In genomic region chr9:38394419-38394818, GRCh38 we compare ENCODE assay signal across 22 cellular contexts. TPM values are rescaled to one million over a fixed set of nuclear protein-coding genes. Genes with fewer than 3 reads are reported as not detected.
DNase-seq lines count a peak whose midpoint lies in the region; ATAC-seq and TF ChIP-seq lines count a peak whose summit lies in the region.
"Had no signal": no experiment of that assay in that cellular context is flagged by ENCODE, and none has a peak within 500 bp of the region (broad histone marks: within the 10 kb centered on the region; RNA-seq: fewer than 3 reads in every experiment).

No MANE protein-coding gene starts in this region.

- no peak for ATAC-seq in natural killer cell
- no peak for ATAC-seq in natural killer cell treated with Interleukin-12 subunit alpha and Interleukin-12 subunit beta and Interleukin-15 and Interleukin-18, amount 100 ng/mL, for 72 hours
- ATAC-seq in stimulated activated naive B cell treated with anti-CD40 and anti-IgM and Interleukin-4, amounts not matched to agents 10 μg/mL and 1 μg/mL and 100 μg/mL, for 72 hours (replicated peaks), result no peak
- no peak for ATAC-seq in GM21526 (IDR thresholded peaks at IDR 0.05; ENCODE audit: low FRiP score, unreplicated experiment)
- ATAC-seq: body of pancreas, K562 had no signal

- peaks cover 21% of the 10 kb centered on the region for H3K4me1 ChIP-seq in neural progenitor cell

- H3K27ac ChIP-seq in neural progenitor cell, result no peak overlapping the region
- H3K27ac ChIP-seq: HL-60, SJCRH30, upper lobe of left lung had no signal

- H3F3A ChIP-seq in neural progenitor cell (ENCODE audit: low read depth), result no peaks in the 10 kb centered on the region

- peaks cover 8% of the 10 kb centered on the region for H3K27me3 ChIP-seq in neural progenitor cell
- H3K27me3 ChIP-seq: body of pancreas, SJCRH30, upper lobe of left lung had no signal

- H3K9me3 Mint-ChIP-seq in natural killer cell (no peaks in the 10 kb centered on the region), brain (peaks cover 0 to 2% (median 0%) of the 10 kb centered on the region in 5 experiments), neural progenitor cell (no peaks in the 10 kb centered on the region)
- no peaks in the 10 kb centered on the region for H3K9me3 Mint-ChIP-seq in natural killer cell treated with Interleukin-12 subunit alpha and Interleukin-12 subunit beta and Interleukin-15 and Interleukin-18, amount 100 ng/mL, for 72 hours
- no peaks in the 10 kb centered on the region for H3K9me3 Mint-ChIP-seq in stimulated activated naive B cell treated with anti-CD40 and anti-IgM and Interleukin-4, amounts not matched to agents 10 μg/mL and 1 μg/mL and 100 μg/mL, for 72 hours
- H3K9me3 Mint-ChIP-seq: activated CD4-positive, alpha-beta T cell treated with anti-CD3 and anti-CD28 coated beads, Interleukin-2, amount 10 ng/mL, durations not matched to agents 24 days and 14 days had no signal

- intact Hi-C loops in natural killer cell (cut with micrococcal nuclease), result no loop called here

- no peak for DNase-seq in natural killer cell
- DNase-seq in natural killer cell treated with Interleukin-12 subunit alpha and Interleukin-12 subunit beta and Interleukin-15 and Interleukin-18, amount 100 ng/mL, for 72 hours (ENCODE audit: low spot score), result no peak
- DNase-seq in neural progenitor cell (ENCODE audit: low spot score), result no peak
- no peak for DNase-seq in stimulated activated naive B cell treated with anti-CD40 and anti-IgM and Interleukin-4, amounts not matched to agents 10 μg/mL and 1 μg/mL and 100 μg/mL, for 72 hours
- DNase-seq in activated CD4-positive, CD25-positive, alpha-beta regulatory T cell (lab: John Stamatoyannopoulos, UW), result no peak
- DNase-seq in kidney glomerular epithelial cell (lab: John Stamatoyannopoulos, UW), result no peak
- DNase-seq: activated CD4-positive, alpha-beta T cell treated with anti-CD3 and anti-CD28 coated beads, Interleukin-2, amount 10 ng/mL, durations not matched to agents 24 days and 14 days; activated naive CD4-positive, alpha-beta T cell; body of pancreas; foreskin melanocyte; NCI-H2081; NCI-H524 treated with DMSO at 0.1 percent for 48 hours; OCI-M1; retina; SJCRH30; stimulated activated naive CD4-positive, alpha-beta T cell treated with Interleukin-2 at 50 U/mL for 16 hours; upper lobe of left lung had no signal

- H3K4me1 Mint-ChIP-seq in natural killer cell (peaks cover 19 to 20% of the 10 kb centered on the region in 2 donors), brain (peaks cover 48% of the 10 kb centered on the region), neural progenitor cell (peaks cover 17% of the 10 kb centered on the region)
- peaks cover 15 to 19% of the 10 kb centered on the region in 2 donors for H3K4me1 Mint-ChIP-seq in natural killer cell treated with Interleukin-12 subunit alpha and Interleukin-12 subunit beta and Interleukin-15 and Interleukin-18, amount 100 ng/mL, for 72 hours (ENCODE audit: low read depth in 2 of 2)
- H3K4me1 Mint-ChIP-seq in stimulated activated naive B cell treated with anti-CD40 and anti-IgM and Interleukin-4, amounts not matched to agents 10 μg/mL and 1 μg/mL and 100 μg/mL, for 72 hours, result peaks cover 15 to 20% of the 10 kb centered on the region in 2 donors

- H3K79me2 ChIP-seq in neural progenitor cell (ENCODE audit: low read depth), result peaks cover 41% of the 10 kb centered on the region

- H2AFZ ChIP-seq in neural progenitor cell (replicated peaks), result no peak overlapping the region

- peaks cover 8 to 14% of the 10 kb centered on the region in 2 donors for H3K27me3 Mint-ChIP-seq in natural killer cell (ENCODE audit: low read depth in 2 of 2)
- peaks cover 4 to 7% of the 10 kb centered on the region in 2 donors for H3K27me3 Mint-ChIP-seq in natural killer cell treated with Interleukin-12 subunit alpha and Interleukin-12 subunit beta and Interleukin-15 and Interleukin-18, amount 100 ng/mL, for 72 hours
- peaks cover 4% of the 10 kb centered on the region for H3K27me3 Mint-ChIP-seq in brain
- peaks cover 2% of the 10 kb centered on the region for H3K27me3 Mint-ChIP-seq in neural progenitor cell (ENCODE audit: insufficient read depth, low read depth)
- peaks cover 7 to 13% of the 10 kb centered on the region in 2 donors for H3K27me3 Mint-ChIP-seq in stimulated activated naive B cell treated with anti-CD40 and anti-IgM and Interleukin-4, amounts not matched to agents 10 μg/mL and 1 μg/mL and 100 μg/mL, for 72 hours

- H3K4me3 Mint-ChIP-seq in natural killer cell (peak overlapping the region; percentile 45), brain (peak overlapping the region in 3 of 5 experiments; percentile 79 to 96 (median 86)), neural progenitor cell (peak overlapping the region; percentile 86)
- no peak overlapping the region for H3K4me3 Mint-ChIP-seq in natural killer cell treated with Interleukin-12 subunit alpha and Interleukin-12 subunit beta and Interleukin-15 and Interleukin-18, amount 100 ng/mL, for 72 hours
- H3K4me3 Mint-ChIP-seq in stimulated activated naive B cell treated with anti-CD40 and anti-IgM and Interleukin-4, amounts not matched to agents 10 μg/mL and 1 μg/mL and 100 μg/mL, for 72 hours, result no peak overlapping the region

- H3K36me3 Mint-ChIP-seq in natural killer cell (no peaks in the 10 kb centered on the region), brain (peaks cover 43% of the 10 kb centered on the region), neural progenitor cell (peaks cover 27% of the 10 kb centered on the region)
- H3K36me3 Mint-ChIP-seq in natural killer cell treated with Interleukin-12 subunit alpha and Interleukin-12 subunit beta and Interleukin-15 and Interleukin-18, amount 100 ng/mL, for 72 hours, result peaks cover 5% of the 10 kb centered on the region
- peaks cover 24 to 48% of the 10 kb centered on the region in 2 donors for H3K36me3 Mint-ChIP-seq in stimulated activated naive B cell treated with anti-CD40 and anti-IgM and Interleukin-4, amounts not matched to agents 10 μg/mL and 1 μg/mL and 100 μg/mL, for 72 hours

- TF ChIP-seq CTCF in natural killer cell (IDR thresholded peaks at IDR 0.05), result no peak
- TF ChIP-seq CTCF in brain (conservative IDR thresholded peaks at IDR 0.05), result no peak
- no peak for TF ChIP-seq CTCF in neural progenitor cell (IDR thresholded peaks at IDR 0.05)

- H3K27ac Mint-ChIP-seq in natural killer cell (no peak overlapping the region), brain (peak overlapping the region in 2 of 5 experiments; percentile 11 to 58), neural progenitor cell (no peak overlapping the region)
- no peak overlapping the region for H3K27ac Mint-ChIP-seq in natural killer cell treated with Interleukin-12 subunit alpha and Interleukin-12 subunit beta and Interleukin-15 and Interleukin-18, amount 100 ng/mL, for 72 hours
- H3K27ac Mint-ChIP-seq in stimulated activated naive B cell treated with anti-CD40 and anti-IgM and Interleukin-4, amounts not matched to agents 10 μg/mL and 1 μg/mL and 100 μg/mL, for 72 hours, result no peak overlapping the region
- H3K27ac Mint-ChIP-seq: activated CD4-positive, alpha-beta T cell treated with anti-CD3 and anti-CD28 coated beads, Interleukin-2, amount 10 ng/mL, durations not matched to agents 24 days and 14 days had no signal

- no peak overlapping the region for H3K4me2 ChIP-seq in neural progenitor cell

- H3K36me3 ChIP-seq in neural progenitor cell, result no peaks in the 10 kb centered on the region

- H3K9ac ChIP-seq in neural progenitor cell, result no peak overlapping the region

- H3K4me3 ChIP-seq in neural progenitor cell, result no peak overlapping the region
- H3K4me3 ChIP-seq: body of pancreas, K562, upper lobe of left lung had no signal

- no peaks in the 10 kb centered on the region for H3K9me3 ChIP-seq in neural progenitor cell (ENCODE audit: low read depth)
- H3K9me3 ChIP-seq: body of pancreas, SJCRH30, upper lobe of left lung had no signal

- peaks cover 4% of the 10 kb centered on the region for H4K20me1 ChIP-seq in neural progenitor cell (ENCODE audit: low read depth)

RNA-seq across cellular contexts. Expression of gene ALDH1B1, which starts 1.9 kb away (rescaled TPM):
- total RNA-seq in natural killer cell (1 to 10 TPM; 2.5 to 5.3 (median 3.5) TPM), neural progenitor cell (ENCODE audit: low replicate concordance) (32.9 and 44.0 TPM in 2 replicates)
- total RNA-seq in natural killer cell treated with Interleukin-12 subunit alpha and Interleukin-12 subunit beta and Interleukin-15 and Interleukin-18, amount 100 ng/mL, for 72 hours, result 10 to 100 TPM; 16.7 to 25.6 TPM
- polyA plus RNA-seq in brain (ENCODE audit: insufficient read depth, low read depth, low replicate concordance), result 19.7 TPM

RNA-seq across cellular contexts. Expression of gene IGFBPL1, which starts 29.8 kb away (rescaled TPM):
- total RNA-seq in natural killer cell (not detected), neural progenitor cell (ENCODE audit: low replicate concordance) (26.6 and 43.2 TPM in 2 replicates)
- total RNA-seq in natural killer cell treated with Interleukin-12 subunit alpha and Interleukin-12 subunit beta and Interleukin-15 and Interleukin-18, amount 100 ng/mL, for 72 hours, result not detected
- polyA plus RNA-seq in brain (ENCODE audit: insufficient read depth, low read depth, low replicate concordance), result 218 TPM
- total RNA-seq: activated CD4-positive, alpha-beta T cell treated with anti-CD3 and anti-CD28 coated beads, Interleukin-2, amount 10 ng/mL, durations not matched to agents 24 days and 14 days; K562; mesenteric fat pad had no signal
- polyA plus RNA-seq: K562 had no signal

Comparison
In these comparisons a context has a peak if more than half of its experiments do, and no peak if none do; other contexts are left out.
1. H3K4me3 Mint-ChIP-seq: peak in natural killer cell (single experiment), brain (3 of 5) and neural progenitor cell (single experiment); none in natural killer cell treated with Interleukin-12 subunit alpha and Interleukin-12 subunit beta and Interleukin-15 and Interleukin-18, amount 100 ng/mL, for 72 hours (single experiment) and stimulated activated naive B cell treated with anti-CD40 and anti-IgM and Interleukin-4, amounts not matched to agents 10 μg/mL and 1 μg/mL and 100 μg/mL, for 72 hours (0 of 2).
2. RNA of gene IGFBPL1, which starts 29.8 kb away (total RNA-seq): 26.6 to 43.2 TPM in neural progenitor cell; not detected in natural killer cell and not detected in natural killer cell treated with Interleukin-12 subunit alpha and Interleukin-12 subunit beta and Interleukin-15 and Interleukin-18, amount 100 ng/mL, for 72 hours; every median in the first group is over 10 times any median in the second.